8 cellular contexts compared by ENCODE assay signal in genomic region chr6:28124971-28125353, GRCh38. TPM values are rescaled to one million over a fixed set of nuclear protein-coding genes. Genes with fewer than 3 reads are reported as not detected.
A peak's percentile ranks its signal among the peaks of the same experiment; 100 is the strongest.
DNase-seq lines count a peak whose midpoint lies in the region; ATAC-seq and TF ChIP-seq lines count a peak whose summit lies in the region.

No MANE protein-coding gene starts in this region.

- peak overlapping the region; percentile 68 for H3K9ac ChIP-seq in Karpas-422 (ENCODE audit: low read length)

- peak overlapping the region; percentile 82 for H3K4me2 ChIP-seq in Karpas-422 (ENCODE audit: low read depth, low read length, poor library complexity, severe bottlenecking)

- ATAC-seq in GM18511 (IDR thresholded peaks at IDR 0.05; ENCODE audit: unreplicated experiment), result peak; percentile 10
- no peak for ATAC-seq in HG02884 (IDR thresholded peaks at IDR 0.05; ENCODE audit: unreplicated experiment)

- intact Hi-C loops in dorsolateral prefrontal cortex (cut with DNase I), result loop anchor here in 1 of 2 donors (10.0 kb wide), 1 partner anchor 130 kb away; the partner anchor contains the start of genes NKAPL and ZKSCAN4

- H3K27me3 Mint-ChIP-seq in neural crest cell (ENCODE audit: low read depth), result no peaks in the 10 kb centered on the region

- H3K27ac ChIP-seq in Karpas-422 (ENCODE audit: low read length) (0 out of 2 replicates have a peak overlapping the region, but pooled peaks have one; percentile 3), dorsolateral prefrontal cortex (peak overlapping the region in 53 of 59 donors; percentile 3 to 92 (median 72))

- no peaks in the 10 kb centered on the region for H3K9me3 Mint-ChIP-seq in neural crest cell

- H3K4me1 ChIP-seq in Karpas-422 (ENCODE audit: low read length), result peaks cover 36% of the 10 kb centered on the region

- peak overlapping the region; percentile 78 for H3K4me3 ChIP-seq in Karpas-422 (ENCODE audit: low read length)
- peak overlapping the region; percentile 54 to 87 (median 76) for H3K4me3 ChIP-seq in dorsolateral prefrontal cortex

- H3K9me2 ChIP-seq in Karpas-422 (replicated peaks; ENCODE audit: insufficient read depth, low read length), result no peaks in the 10 kb centered on the region

- H3K4me3 Mint-ChIP-seq in neural crest cell, result peak overlapping the region; percentile 98

- H3K79me2 ChIP-seq in Karpas-422 (ENCODE audit: low read length), result peaks cover 72% of the 10 kb centered on the region

- peaks cover 8% of the 10 kb centered on the region for H3K36me3 Mint-ChIP-seq in neural crest cell (ENCODE audit: low read depth)

- TF ChIP-seq CTCF in dorsolateral prefrontal cortex (IDR thresholded peaks at IDR 0.05 in 54 of 56, conservative IDR thresholded peaks at IDR 0.05 in 2 of 56; ENCODE audit: low read depth in 1 of 56, partially characterized antibody in 56 of 56) (no peak), neural crest cell (conservative IDR thresholded peaks at IDR 0.05) (no peak)

- no peaks in the 10 kb centered on the region for H3K9me3 ChIP-seq in Karpas-422 (ENCODE audit: low read length)

- 0 out of 2 replicates have a peak overlapping the region, but pooled peaks have one; percentile 19 for H2AFZ ChIP-seq in Karpas-422 (ENCODE audit: low read length)

- peaks cover 27% of the 10 kb centered on the region for H3K4me1 Mint-ChIP-seq in neural crest cell

- no peak for DNase-seq in Karpas-422
- DNase-seq in dorsolateral prefrontal cortex, result no peak
- DNase-seq in neural crest cell (ENCODE audit: low read depth, low spot score), result no peak
- no peak for DNase-seq in NCI-H82 (lab: John Stamatoyannopoulos, UW)
- DNase-seq in stimulated activated CD4-positive, alpha-beta T cell treated with anti-CD3 and anti-CD28 coated beads, Interleukin-4, amount 100 ng/mL, for 24 hours, result no peak
- no peak for DNase-seq in amygdala (lab: John Stamatoyannopoulos, UW)

- H3K27me3 ChIP-seq in Karpas-422 (ENCODE audit: low read length) (no peaks in the 10 kb centered on the region), dorsolateral prefrontal cortex (no peaks in the 10 kb centered on the region)

- H3K27ac Mint-ChIP-seq in neural crest cell (ENCODE audit: unreplicated experiment), result peak overlapping the region; percentile 97

- peaks cover 41% of the 10 kb centered on the region for H3K36me3 ChIP-seq in Karpas-422 (ENCODE audit: insufficient read depth, low read length)

- no peaks in the 10 kb centered on the region; the same call in 1 of the 2 replicates for H4K20me1 ChIP-seq in Karpas-422 (ENCODE audit: insufficient read depth, low read depth, low read length)

RNA-seq across cellular contexts. Expression of gene ZSCAN16, which starts 0.6 kb away (rescaled TPM):
- total RNA-seq in Karpas-422 (2014; rRNA removed; shearing (Covaris generic); ENCODE audit: low replicate concordance), result 4.8 and 5.9 TPM in 2 replicates
- total RNA-seq in dorsolateral prefrontal cortex (10 to 100 TPM in 4 of 120 experiments, 1 to 10 TPM in 116; 3.4 to 11.1 (median 6.4) TPM), neural crest cell (11.1 and 11.8 TPM in 2 replicates)

RNA-seq across cellular contexts. Expression of gene ZKSCAN8, which starts 16.7 kb away (rescaled TPM):
- total RNA-seq in Karpas-422 (2014; rRNA removed; shearing (Covaris generic); ENCODE audit: low replicate concordance), result 30.0 and 48.9 TPM in 2 replicates
- total RNA-seq in dorsolateral prefrontal cortex, result 10 to 100 TPM; 22.4 to 45.0 (median 33.2) TPM
- 37.9 and 40.1 TPM in 2 replicates for total RNA-seq in neural crest cell

RNA-seq across cellular contexts. Expression of gene ZNF165, which starts 44.6 kb away (rescaled TPM):
- total RNA-seq in Karpas-422 (2014; rRNA removed; shearing (Covaris generic); ENCODE audit: low replicate concordance), result 0.26 and 1.6 TPM in 2 replicates
- total RNA-seq in dorsolateral prefrontal cortex, result 1 to 10 TPM in 77 of 120 experiments, under 1 TPM in 43; 0.39 to 2.3 (median 1.2) TPM
- 0.91 and 0.98 TPM in 2 replicates for total RNA-seq in neural crest cell
